In genomic region chr3:149306751-149307434, GRCh38 we compare ENCODE assay signal across 20 cellular contexts. TPM values are rescaled to one million over a fixed set of nuclear protein-coding genes. Genes with fewer than 3 reads are reported as not detected.
DNase-seq lines count a peak whose midpoint lies in the region; ATAC-seq and TF ChIP-seq lines count a peak whose summit lies in the region.
"Had no signal": no experiment of that assay in that cellular context is flagged by ENCODE, and none has a peak within 500 bp of the region (broad histone marks: within the 10 kb centered on the region; RNA-seq: fewer than 3 reads in every experiment).

No MANE protein-coding gene starts in this region.

- DNase-seq in activated CD4-positive, alpha-beta T cell treated with anti-CD3 and anti-CD28 coated beads, Interleukin-2, amount 10 ng/mL, durations not matched to agents 24 days and 14 days = peak; percentile 44
- no peak for DNase-seq in activated CD4-positive, alpha-beta T cell treated with anti-CD3 and anti-CD28 coated beads for 48 hours
- DNase-seq in Panc1 (ENCODE audit: low read depth, low spot score) (no peak), smooth muscle cell (lab: John Stamatoyannopoulos, UW; ENCODE audit: unreplicated experiment) (no peak)
- DNase-seq in natural killer cell treated with Interleukin-12 subunit alpha and Interleukin-12 subunit beta and Interleukin-15 and Interleukin-18, amount 100 ng/mL, for 72 hours (ENCODE audit: low spot score) = no peak
- DNase-seq: 8988T, DMS53, GF-D8, NCI-H1105 treated with DMSO at 0.1 percent for 48 hours, NCI-H2081, NCI-H446, NCI-H526, OCI-M1 had no signal

- peak overlapping the region; percentile 5 for H3K4me2 ChIP-seq in smooth muscle cell

- H3K36me3 ChIP-seq in Panc1 (ENCODE audit: control insufficient read depth, insufficient read depth, low read length) (no peaks in the 10 kb centered on the region), smooth muscle cell (ENCODE audit: low read depth) (no peaks in the 10 kb centered on the region)

- POLR2A ChIA-PET in Panc1 (lab: Charles Lee) = no interaction called here

- no peak overlapping the region for H3K4me3 Mint-ChIP-seq in activated CD4-positive, alpha-beta T cell treated with anti-CD3 and anti-CD28 coated beads, Interleukin-2, amount 10 ng/mL, durations not matched to agents 24 days and 14 days
- no peak overlapping the region for H3K4me3 Mint-ChIP-seq in natural killer cell treated with Interleukin-12 subunit alpha and Interleukin-12 subunit beta and Interleukin-15 and Interleukin-18, amount 100 ng/mL, for 72 hours

- H3K9ac ChIP-seq in smooth muscle cell (ENCODE audit: low read depth) = no peak overlapping the region

- peak overlapping the region; percentile 99 for H3K27ac ChIP-seq in Panc1 (ENCODE audit: low read length)
- H3K27ac ChIP-seq in smooth muscle cell (ENCODE audit: low read depth) = peak overlapping the region; percentile 31
- H3K27ac ChIP-seq: C4-2B, SK-N-MC had no signal

- no peak overlapping the region for H3K27ac Mint-ChIP-seq in activated CD4-positive, alpha-beta T cell treated with anti-CD3 and anti-CD28 coated beads, Interleukin-2, amount 10 ng/mL, durations not matched to agents 24 days and 14 days
- H3K27ac Mint-ChIP-seq in natural killer cell treated with Interleukin-12 subunit alpha and Interleukin-12 subunit beta and Interleukin-15 and Interleukin-18, amount 100 ng/mL, for 72 hours = no peak overlapping the region

- no peak overlapping the region for H3K4me3 ChIP-seq in Panc1 (ENCODE audit: low read depth in 2 of 2, low read length in 2 of 2)
- no peak overlapping the region for H3K4me3 ChIP-seq in smooth muscle cell
- H3K4me3 ChIP-seq: SK-N-MC had no signal

- H3K9me3 ChIP-seq in Panc1 (ENCODE audit: control insufficient read depth, insufficient read depth, low read depth, low read length) (peaks cover 30% of the 10 kb centered on the region; the same call in 1 of the 2 replicates), smooth muscle cell (replicated peaks; ENCODE audit: low read depth) (no peaks in the 10 kb centered on the region)

- intact Hi-C loops in activated CD4-positive, alpha-beta T cell treated with anti-CD3 and anti-CD28 coated beads, Interleukin-2, amount 10 ng/mL, durations not matched to agents 24 days and 14 days (cut with micrococcal nuclease) = no loop called here
- intact Hi-C loops in Panc1 (cut with micrococcal nuclease; ENCODE audit: unreplicated experiment) = no loop called here

- H3K27me3 Mint-ChIP-seq in activated CD4-positive, alpha-beta T cell treated with anti-CD3 and anti-CD28 coated beads, Interleukin-2, amount 10 ng/mL, durations not matched to agents 24 days and 14 days = peaks cover 37% of the 10 kb centered on the region
- peaks cover 10 to 45% of the 10 kb centered on the region in 2 donors for H3K27me3 Mint-ChIP-seq in natural killer cell treated with Interleukin-12 subunit alpha and Interleukin-12 subunit beta and Interleukin-15 and Interleukin-18, amount 100 ng/mL, for 72 hours

- 97% methylated on average over 2 of the region's 2 CpGs for WGBS in smooth muscle cell (ENCODE audit: low lambda C conversion rate)

- no peak for TF ChIP-seq CTCF in Panc1 (IDR thresholded peaks at IDR 0.05)
- TF ChIP-seq CTCF in smooth muscle cell (IDR thresholded peaks at IDR 0.05; ENCODE audit: borderline replicate concordance, insufficient read depth, poor library complexity, severe bottlenecking) = no peak

- no peak overlapping the region for H2AFZ ChIP-seq in smooth muscle cell (ENCODE audit: low read depth)

- peaks cover 3% of the 10 kb centered on the region for H3K9me3 Mint-ChIP-seq in activated CD4-positive, alpha-beta T cell treated with anti-CD3 and anti-CD28 coated beads, Interleukin-2, amount 10 ng/mL, durations not matched to agents 24 days and 14 days
- no peaks in the 10 kb centered on the region for H3K9me3 Mint-ChIP-seq in natural killer cell treated with Interleukin-12 subunit alpha and Interleukin-12 subunit beta and Interleukin-15 and Interleukin-18, amount 100 ng/mL, for 72 hours

- H4K20me1 ChIP-seq in smooth muscle cell (ENCODE audit: low read depth) = no peaks in the 10 kb centered on the region

- H3K36me3 Mint-ChIP-seq in activated CD4-positive, alpha-beta T cell treated with anti-CD3 and anti-CD28 coated beads, Interleukin-2, amount 10 ng/mL, durations not matched to agents 24 days and 14 days (ENCODE audit: low read depth) = no peaks in the 10 kb centered on the region
- peaks cover 4% of the 10 kb centered on the region for H3K36me3 Mint-ChIP-seq in natural killer cell treated with Interleukin-12 subunit alpha and Interleukin-12 subunit beta and Interleukin-15 and Interleukin-18, amount 100 ng/mL, for 72 hours

- no peaks in the 10 kb centered on the region for H3F3A ChIP-seq in smooth muscle cell (ENCODE audit: low read depth)

- BruUV-seq in Panc1 (replicated peaks; lab: Mats Ljungman, UMichigan) = no TSS peak

- ATAC-seq in Panc1 (no peak), esophagus mucosa (peak; percentile 48), HG03457 (IDR thresholded peaks at IDR 0.05; ENCODE audit: unreplicated experiment) (no peak), HG02840 (IDR thresholded peaks at IDR 0.05; ENCODE audit: low FRiP score, unreplicated experiment) (no peak)
- ATAC-seq in natural killer cell treated with Interleukin-12 subunit alpha and Interleukin-12 subunit beta and Interleukin-15 and Interleukin-18, amount 100 ng/mL, for 72 hours = no peak
- ATAC-seq: HepG2, Right ventricle myocardium inferior had no signal

- H3K4me1 ChIP-seq in Panc1 (ENCODE audit: control insufficient read depth, insufficient read depth, low read length) = peaks cover 6% of the 10 kb centered on the region
- H3K4me1 ChIP-seq in smooth muscle cell (ENCODE audit: low read depth) = no peaks in the 10 kb centered on the region

- H3K79me2 ChIP-seq in smooth muscle cell (ENCODE audit: low read depth) = no peaks in the 10 kb centered on the region

- in situ Hi-C loops in Panc1 (cut with HindIII; ENCODE audit: low pct_unique_long_range_greater_than_20kb, low sequenced_read_pairs) = no loop called here

- H3K27me3 ChIP-seq in Panc1 (ENCODE audit: control insufficient read depth, insufficient read depth, low read length) = no peaks in the 10 kb centered on the region
- H3K27me3 ChIP-seq in smooth muscle cell (ENCODE audit: low read depth) = no peaks in the 10 kb centered on the region

- CTCF ChIA-PET in Panc1 (lab: Charles Lee) = interaction anchor here (0.5 kb wide), 2 partner anchors 38 to 127 kb away, joined by 3 to 4 read pairs; no protein-coding TSS in a partner anchor

- H3K4me1 Mint-ChIP-seq in activated CD4-positive, alpha-beta T cell treated with anti-CD3 and anti-CD28 coated beads, Interleukin-2, amount 10 ng/mL, durations not matched to agents 24 days and 14 days = no peaks in the 10 kb centered on the region
- H3K4me1 Mint-ChIP-seq in natural killer cell treated with Interleukin-12 subunit alpha and Interleukin-12 subunit beta and Interleukin-15 and Interleukin-18, amount 100 ng/mL, for 72 hours (ENCODE audit: low read depth in 2 of 2) = peaks cover 0 to 5% of the 10 kb centered on the region in 2 donors

RNA-seq across cellular contexts. Expression of gene TM4SF18, which starts 26.5 kb away (rescaled TPM):
- not detected in 2 replicates for total RNA-seq in activated CD4-positive, alpha-beta T cell treated with anti-CD3 and anti-CD28 coated beads, Interleukin-2, amount 10 ng/mL, durations not matched to agents 24 days and 14 days
- total RNA-seq in Panc1 (2021; ENCODE audit: unreplicated experiment) = 54.5 TPM
- 34.5 TPM for polyA plus RNA-seq in Panc1 (2012; ENCODE audit: insufficient read length)
- 0.76 TPM for total RNA-seq in esophagus mucosa
- total RNA-seq in smooth muscle cell = 0.40 and 0.58 TPM in 2 replicates
- 0.37 and 0.86 TPM in 2 replicates for polyA plus RNA-seq in smooth muscle cell
- total RNA-seq in natural killer cell treated with Interleukin-12 subunit alpha and Interleukin-12 subunit beta and Interleukin-15 and Interleukin-18, amount 100 ng/mL, for 72 hours = not detected
- total RNA-seq: HepG2 had no signal

Comparison
In these comparisons a context has a peak if more than half of its experiments do, and no peak if none do; other contexts are left out.
1. RNA of gene TM4SF18, which starts 26.5 kb away (total RNA-seq): 54.5 TPM in Panc1 (single experiment); 0.76 TPM in esophagus mucosa (single experiment), 0.40 to 0.58 TPM in smooth muscle cell, not detected in activated CD4-positive, alpha-beta T cell treated with anti-CD3 and anti-CD28 coated beads, Interleukin-2, amount 10 ng/mL, durations not matched to agents 24 days and 14 days and not detected in natural killer cell treated with Interleukin-12 subunit alpha and Interleukin-12 subunit beta and Interleukin-15 and Interleukin-18, amount 100 ng/mL, for 72 hours; every median in the first group is over 10 times any median in the second.